1 cellular context compared by ENCODE assay signal in genomic region chr2:200173691-200174090, GRCh38.
TF ChIP-seq lines count a peak whose summit lies in the region.

No MANE protein-coding gene starts in this region.

TF ChIP-seq in K562, 482 proteins besides CTCF, POLR2A, EP300 and RAD21 (continued from another document):
- TF ChIP-seq DEAF1 (CRISPR knock-in tag; IDR thresholded peaks at IDR 0.05) (no peak), ATF7 (IDR thresholded peaks at IDR 0.05) (no peak), MTA2 (IDR thresholded peaks at IDR 0.05; ENCODE audit: low read depth) (no peak)
TF ChIP-seq in K562: peak in this region for 5.
